Comparison of ENCODE assay signal across 21 cellular contexts in genomic region chr5:153148624-153148976, GRCh38.
"Had no signal": no experiment of that assay in that cellular context is flagged by ENCODE, and none has a peak within 500 bp of the region (broad histone marks: within the 10 kb centered on the region; RNA-seq: fewer than 3 reads in every experiment).

No MANE protein-coding gene starts in this region.

- H3K27me3 Mint-ChIP-seq: activated CD4-positive, alpha-beta T cell treated with anti-CD3 and anti-CD28 coated beads for 36 hours; activated naive CD8-positive, alpha-beta T cell; natural killer cell treated with Interleukin-12 subunit alpha and Interleukin-12 subunit beta and Interleukin-15 and Interleukin-18, amount 100 ng/mL, for 72 hours had no signal

- H3K27ac Mint-ChIP-seq: activated CD4-positive, alpha-beta T cell treated with anti-CD3 and anti-CD28 coated beads for 36 hours; activated naive CD8-positive, alpha-beta T cell; activated T-cell treated with anti-CD3 and anti-CD28 coated beads, Interleukin-2, amount 50 U/mL, for 72 hours; natural killer cell treated with Interleukin-12 subunit alpha and Interleukin-12 subunit beta and Interleukin-15 and Interleukin-18, amount 100 ng/mL, for 72 hours; T-helper 2 cell treated with Interferon-gamma antibody and Interleukin-4, amounts not matched to agents 5 μg/mL and 100 μg/mL, for 36 hours had no signal

- H3K27me3 ChIP-seq: dorsolateral prefrontal cortex, gastrocnemius medialis, suprapubic skin, tibial artery had no signal

- H3K4me1 Mint-ChIP-seq: activated CD4-positive, alpha-beta T cell treated with anti-CD3 and anti-CD28 coated beads for 36 hours had no signal

- ATAC-seq: activated CD4-positive, alpha-beta T cell treated with anti-CD3 and anti-CD28 coated beads for 36 hours; activated T-cell treated with anti-CD3 and anti-CD28 coated beads, Interleukin-2, amount 50 U/mL, for 72 hours; gastrocnemius medialis had no signal

- H3K4me3 Mint-ChIP-seq: activated CD4-positive, alpha-beta T cell treated with anti-CD3 and anti-CD28 coated beads for 36 hours; activated naive CD8-positive, alpha-beta T cell; activated T-cell treated with anti-CD3 and anti-CD28 coated beads, Interleukin-2, amount 50 U/mL, for 72 hours; natural killer cell treated with Interleukin-12 subunit alpha and Interleukin-12 subunit beta and Interleukin-15 and Interleukin-18, amount 100 ng/mL, for 72 hours; T-helper 2 cell treated with Interferon-gamma antibody and Interleukin-4, amounts not matched to agents 5 μg/mL and 100 μg/mL, for 36 hours had no signal

- H3K9me3 ChIP-seq: gastrocnemius medialis, mucosa of descending colon, suprapubic skin had no signal

- H3K27ac ChIP-seq: coronary artery, dorsolateral prefrontal cortex, gastrocnemius medialis, heart left ventricle, suprapubic skin, tibial artery had no signal

- DNase-seq: activated CD4-positive, alpha-beta T cell treated with anti-CD3 and anti-CD28 coated beads for 36 hours; activated CD4-positive, alpha-beta T cell treated with anti-CD3 and anti-CD28 coated beads, Interleukin-2, amount 50 U/mL, for 4 hours; activated CD4-positive, CD25-positive, alpha-beta regulatory T cell; activated naive CD4-positive, alpha-beta T cell treated with Interleukin-2 at 50 U/mL for 16 hours; activated T-cell treated with anti-CD3 and anti-CD28 coated beads for 4 hours; activated T-cell treated with anti-CD3 and anti-CD28 coated beads, Interleukin-2, amount 50 U/mL, for 72 hours; dorsolateral prefrontal cortex; effector memory CD4-positive, alpha-beta T cell; gastrocnemius medialis; posterior cingulate gyrus; stimulated activated CD4-positive, alpha-beta T cell treated with anti-CD3 and anti-CD28 coated beads, Interleukin-15, amount 100 ng/mL, for 24 hours; stimulated activated naive CD4-positive, alpha-beta T cell; tibial artery had no signal

- H3K36me3 Mint-ChIP-seq: activated naive CD8-positive, alpha-beta T cell had no signal

- H3K4me3 ChIP-seq: coronary artery, dorsolateral prefrontal cortex, gastrocnemius medialis, heart left ventricle, lung, mucosa of descending colon, suprapubic skin, tibial artery had no signal

- H3K36me3 ChIP-seq: gastrocnemius medialis, heart left ventricle, suprapubic skin, tibial artery had no signal

- H3K4me1 ChIP-seq: gastrocnemius medialis, heart left ventricle, suprapubic skin, tibial artery had no signal
